ENCODE assay signal across 30 cellular contexts in the genomic region with DNA sequence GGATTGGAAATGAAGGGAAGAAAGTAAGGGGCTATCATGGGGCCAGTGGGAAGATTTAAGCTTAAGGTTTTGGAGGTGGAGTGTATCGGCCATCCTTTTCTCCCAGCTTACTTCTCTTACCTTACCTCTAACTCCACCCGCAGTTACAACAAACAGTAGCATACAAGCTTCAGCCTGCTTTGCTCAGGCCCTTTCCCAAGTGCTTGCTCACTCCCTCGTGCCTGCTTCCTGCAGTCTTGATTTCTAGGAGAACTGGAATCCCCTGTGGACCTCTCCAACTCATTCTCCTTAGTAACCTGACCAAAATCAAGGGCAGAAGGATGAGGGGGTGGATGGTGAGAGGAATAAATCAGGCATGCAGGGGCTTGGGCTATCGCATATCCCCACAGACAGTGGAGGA. TPM values are rescaled to one million over a fixed set of nuclear protein-coding genes. Genes with fewer than 3 reads are reported as not detected.
"Had no signal": no experiment of that assay in that cellular context is flagged by ENCODE, and none has a peak within 500 bp of the region (broad histone marks: within the 10 kb centered on the region; RNA-seq: fewer than 3 reads in every experiment).

No MANE protein-coding gene starts in this region.

- H3K27ac Mint-ChIP-seq: activated naive CD4-positive, alpha-beta T cell treated with anti-CD3 and anti-CD28 coated beads, Interleukin-2, amount 50 U/mL, for 72 hours; activated naive CD8-positive, alpha-beta T cell treated with anti-CD3 and anti-CD28 coated beads, Interleukin-2, amount 50 U/mL, for 24 hours; T-helper 1 cell treated with Interleukin-12 subunit alpha and Interleukin-12 subunit beta and Interleukin-4 antibody, amounts not matched to agents 30 μg/mL and 1 μg/mL, for 36 hours; WTC11 had no signal

- ATAC-seq: activated naive CD4-positive, alpha-beta T cell treated with anti-CD3 and anti-CD28 coated beads, Interleukin-2, amount 50 U/mL, for 72 hours; activated naive CD8-positive, alpha-beta T cell treated with anti-CD3 and anti-CD28 coated beads, Interleukin-2, amount 50 U/mL, for 24 hours; activated T-cell treated with anti-CD3 and anti-CD28 coated beads, Interleukin-2, amount 50 U/mL, for 4 hours; body of pancreas; PC-3; SK-N-SH treated with all-trans-retinoic acid at 6 μM for 48 hours; WTC11 had no signal

- H3K4me1 Mint-ChIP-seq: activated naive CD8-positive, alpha-beta T cell treated with anti-CD3 and anti-CD28 coated beads, Interleukin-2, amount 50 U/mL, for 24 hours; central memory CD8-positive, alpha-beta T cell; WTC11 had no signal

- FAIRE-seq: RCC 7860 had no signal

- DNase-seq: activated CD4-positive, alpha-beta T cell treated with anti-CD3 and anti-CD28 coated beads for 48 hours; activated CD4-positive, alpha-beta T cell treated with anti-CD3 and anti-CD28 coated beads, Interleukin-2, amount 50 U/mL, for 48 hours; activated CD4-positive, CD25-positive, alpha-beta regulatory T cell treated with anti-CD3 and anti-CD28 coated beads, Interleukin-2, amount 50 U/mL, for 72 hours; activated CD8-positive, alpha-beta memory T cell treated with anti-CD3 and anti-CD28 coated beads for 24 hours; activated effector memory CD4-positive, alpha-beta T cell treated with anti-CD3 and anti-CD28 coated beads, Interleukin-2, amount 50 U/mL, for 16 hours; activated naive CD4-positive, alpha-beta T cell treated with Interleukin-2 at 50 U/mL for 16 hours; activated naive CD8-positive, alpha-beta T cell treated with anti-CD3 and anti-CD28 coated beads, Interleukin-2, amount 50 U/mL, for 24 hours; activated T-cell treated with anti-CD3 and anti-CD28 coated beads, Interleukin-2, amount 50 U/mL, for 4 hours; amniotic stem cell; body of pancreas; MM.1S; NCI-H1105 treated with DMSO at 0.1 percent for 48 hours; NCI-H1436 treated with DMSO at 0.1 percent for 48 hours; NCI-H187; NCI-H2081; NCI-H345; NCI-H510A treated with DMSO at 0.1 percent for 48 hours; NCI-H69; PC-3; SHP77; SW 1271; T-helper 9 cell had no signal

- H3K27me3 Mint-ChIP-seq: activated naive CD8-positive, alpha-beta T cell treated with anti-CD3 and anti-CD28 coated beads, Interleukin-2, amount 50 U/mL, for 24 hours; central memory CD8-positive, alpha-beta T cell had no signal

- H3K36me3 Mint-ChIP-seq: activated naive CD4-positive, alpha-beta T cell treated with anti-CD3 and anti-CD28 coated beads, Interleukin-2, amount 50 U/mL, for 72 hours had no signal

- H3K4me3 Mint-ChIP-seq: activated naive CD8-positive, alpha-beta T cell treated with anti-CD3 and anti-CD28 coated beads, Interleukin-2, amount 50 U/mL, for 24 hours; activated T-cell treated with anti-CD3 and anti-CD28 coated beads, Interleukin-2, amount 50 U/mL, for 4 hours; central memory CD8-positive, alpha-beta T cell; T-helper 1 cell treated with Interleukin-12 subunit alpha and Interleukin-12 subunit beta and Interleukin-4 antibody, amounts not matched to agents 30 μg/mL and 1 μg/mL, for 36 hours; WTC11 had no signal

- H3K27ac ChIP-seq: ascending aorta, body of pancreas, SJSA1 had no signal

- H3K9me3 Mint-ChIP-seq: activated naive CD4-positive, alpha-beta T cell treated with anti-CD3 and anti-CD28 coated beads, Interleukin-2, amount 50 U/mL, for 72 hours; activated naive CD8-positive, alpha-beta T cell treated with anti-CD3 and anti-CD28 coated beads, Interleukin-2, amount 50 U/mL, for 24 hours; activated T-cell treated with anti-CD3 and anti-CD28 coated beads, Interleukin-2, amount 50 U/mL, for 4 hours; central memory CD8-positive, alpha-beta T cell; T-helper 1 cell treated with Interleukin-12 subunit alpha and Interleukin-12 subunit beta and Interleukin-4 antibody, amounts not matched to agents 30 μg/mL and 1 μg/mL, for 36 hours had no signal

RNA-seq across cellular contexts. Expression of gene LYG2, which starts 5.8 kb away (rescaled TPM):
- total RNA-seq: activated naive CD4-positive, alpha-beta T cell treated with anti-CD3 and anti-CD28 coated beads, Interleukin-2, amount 50 U/mL, for 72 hours; activated T-cell treated with anti-CD3 and anti-CD28 coated beads, Interleukin-2, amount 50 U/mL, for 4 hours; ascending aorta; body of pancreas; PC-3; SJSA1; WTC11 had no signal

RNA-seq across cellular contexts. Expression of gene LYG1, which starts 39.8 kb away (rescaled TPM):
- total RNA-seq: ascending aorta had no signal
